ENCODE assay signal across 1 cellular context in genomic region chr4:149972407-149972806, GRCh38.
TF ChIP-seq lines count a peak whose summit lies in the region.

No MANE protein-coding gene starts in this region.

TF ChIP-seq in A549, 52 proteins besides CTCF, POLR2A, EP300 and RAD21 (continued from another document):
- TF ChIP-seq CHD4 (IDR thresholded peaks at IDR 0.05; ENCODE audit: borderline replicate concordance) (no peak), NR3C1 (IDR thresholded peaks at IDR 0.05) (no peak), ZFP36 (IDR thresholded peaks at IDR 0.05; ENCODE audit: borderline replicate concordance, partially characterized antibody) (no peak), JUN (IDR thresholded peaks at IDR 0.05) (no peak)
